ENCODE assay signal across 8 cellular contexts in the genomic region with DNA sequence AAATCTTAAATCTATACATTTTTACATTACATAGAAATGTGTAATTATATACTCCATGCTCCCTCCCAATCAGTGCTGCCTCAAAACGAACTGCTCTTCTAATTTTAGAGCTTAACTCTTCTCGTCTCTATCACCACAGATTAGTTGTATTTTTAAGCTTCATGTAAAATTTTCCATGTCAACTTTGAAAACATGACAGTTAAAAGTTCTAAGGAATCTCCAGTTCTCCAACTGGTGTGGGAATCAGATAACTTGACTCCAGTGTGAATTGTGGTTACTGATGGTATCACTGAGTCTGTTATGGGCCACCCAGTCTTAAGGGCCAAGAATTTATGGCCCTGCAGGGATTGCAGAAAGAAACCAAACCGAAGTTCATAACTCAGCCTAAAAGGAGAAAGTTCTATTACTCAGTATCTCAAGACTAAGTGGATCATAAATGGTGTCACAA. TPM values are rescaled to one million over a fixed set of nuclear protein-coding genes. Genes with fewer than 3 reads are reported as not detected.
DNase-seq lines count a peak whose midpoint lies in the region; ATAC-seq and TF ChIP-seq lines count a peak whose summit lies in the region.

No MANE protein-coding gene starts in this region.

- H3K27ac Mint-ChIP-seq in activated naive CD8-positive, alpha-beta T cell treated with anti-CD3 and anti-CD28 coated beads, Interleukin-2, amount 10 ng/mL, durations not matched to agents 7 days and 5 days, result peak overlapping the region; percentile 100

- H3K4me2 ChIP-seq in mesendoderm (ENCODE audit: low read length), result no peak overlapping the region

- H3K27ac ChIP-seq in heart right ventricle (peak overlapping the region in 9 of 10 donors; percentile 95 to 99 (median 99)), mesendoderm (ENCODE audit: low read depth, low read length) (no peak overlapping the region), urinary bladder (ENCODE audit: low read depth) (peak overlapping the region; percentile 39)

- H3K4me1 Mint-ChIP-seq in activated naive CD8-positive, alpha-beta T cell treated with anti-CD3 and anti-CD28 coated beads, Interleukin-2, amount 10 ng/mL, durations not matched to agents 7 days and 5 days, result peaks cover 47% of the 10 kb centered on the region

- H4K5ac ChIP-seq in mesendoderm (ENCODE audit: low read length), result no peak overlapping the region

- no peak for ATAC-seq in heart right ventricle
- ATAC-seq in left ventricle myocardium superior, result no peak
- ATAC-seq in activated naive CD8-positive, alpha-beta T cell treated with anti-CD3 and anti-CD28 coated beads, Interleukin-2, amount 10 ng/mL, durations not matched to agents 7 days and 5 days (ENCODE audit: low read depth), result no peak
- ATAC-seq in GM21367 (IDR thresholded peaks at IDR 0.05; ENCODE audit: unreplicated experiment), result no peak
- no peak for ATAC-seq in HG03457 (IDR thresholded peaks at IDR 0.05; ENCODE audit: unreplicated experiment)

- intact Hi-C loops in heart right ventricle (cut with DNase I) (loop anchor here in 7 of 10 donors (2.0 to 10.0 kb wide), 11 partner anchors 32 to 355 kb away; partner anchors contain the start of gene KMT2E (in 1 of the 7)), left ventricle myocardium superior (cut with micrococcal nuclease) (no loop called here)

- POLR2A ChIA-PET in activated naive CD8-positive, alpha-beta T cell treated with anti-CD3 and anti-CD28 coated beads, Interleukin-2, amount 10 ng/mL, durations not matched to agents 7 days and 5 days (lab: Charles Lee), result interaction anchor here (0.5 to 5.5 kb wide), 7 partner anchors 24 to 369 kb away, joined by 3 to 213 read pairs (median 9); partner anchors contain the start of gene KMT2E

- H3K9me3 Mint-ChIP-seq in activated naive CD8-positive, alpha-beta T cell treated with anti-CD3 and anti-CD28 coated beads, Interleukin-2, amount 10 ng/mL, durations not matched to agents 7 days and 5 days, result no peaks in the 10 kb centered on the region

- no peak overlapping the region for H2BK15ac ChIP-seq in mesendoderm (replicated peaks; ENCODE audit: low read depth)

- H3K27me3 Mint-ChIP-seq in activated naive CD8-positive, alpha-beta T cell treated with anti-CD3 and anti-CD28 coated beads, Interleukin-2, amount 10 ng/mL, durations not matched to agents 7 days and 5 days, result no peaks in the 10 kb centered on the region

- WGBS in heart right ventricle, 2 donors, result 19% methylated on average over 3 of the region's 3 CpGs
- WGBS in mesendoderm (ENCODE audit: extremely low coverage, insufficient coverage, low lambda C conversion rate), result no CpG with 5 or more reads among the region's 3 CpGs
- WGBS in urinary bladder, result 15% methylated on average over 3 of the region's 3 CpGs

- H3K27me3 ChIP-seq in heart right ventricle (no peaks in the 10 kb centered on the region), mesendoderm (ENCODE audit: insufficient read depth, low read length, poor library complexity) (no peaks in the 10 kb centered on the region)

- H3K23ac ChIP-seq in mesendoderm (ENCODE audit: low read length), result no peak overlapping the region

- H3K4me1 ChIP-seq in heart right ventricle (peaks cover 12 to 93% (median 64%) of the 10 kb centered on the region in 9 donors), mesendoderm (ENCODE audit: control insufficient read depth, low read depth, low read length) (peaks cover 15% of the 10 kb centered on the region), urinary bladder (ENCODE audit: insufficient read depth) (peaks cover 1% of the 10 kb centered on the region)

- H3K4ac ChIP-seq in mesendoderm (ENCODE audit: low read depth, low read length), result no peak overlapping the region

- H3K4me3 ChIP-seq in heart right ventricle, result peak overlapping the region in 3 of 10 donors; percentile 57 to 70 (median 61)
- no peak overlapping the region for H3K4me3 ChIP-seq in mesendoderm (ENCODE audit: low read length)
- no peak overlapping the region for H3K4me3 ChIP-seq in urinary bladder (ENCODE audit: low read depth, low read length)

- peaks cover 5% of the 10 kb centered on the region for H3K36me3 Mint-ChIP-seq in activated naive CD8-positive, alpha-beta T cell treated with anti-CD3 and anti-CD28 coated beads, Interleukin-2, amount 10 ng/mL, durations not matched to agents 7 days and 5 days

- no peak overlapping the region for H2BK5ac ChIP-seq in mesendoderm (ENCODE audit: low read length)

- no peak overlapping the region for H3K56ac ChIP-seq in mesendoderm (ENCODE audit: low read length)

- DNase-seq in heart right ventricle, result no peak
- no peak for DNase-seq in left ventricle myocardium superior
- DNase-seq in activated naive CD8-positive, alpha-beta T cell treated with anti-CD3 and anti-CD28 coated beads, Interleukin-2, amount 10 ng/mL, durations not matched to agents 7 days and 5 days, result no peak
- DNase-seq in mesendoderm, result peak; percentile 66
- DNase-seq in NCI-H187 treated with DMSO at 0.1 percent for 48 hours (lab: John Stamatoyannopoulos, UW), result no peak

- no peak overlapping the region for H2AK5ac ChIP-seq in mesendoderm (ENCODE audit: low read length)

- no peaks in the 10 kb centered on the region for H3K9me3 ChIP-seq in heart right ventricle

- peaks cover 7% of the 10 kb centered on the region for H3K79me1 ChIP-seq in mesendoderm (ENCODE audit: low read length)

- H3K18ac ChIP-seq in mesendoderm (ENCODE audit: low read length), result no peak overlapping the region

- H3K4me3 Mint-ChIP-seq in activated naive CD8-positive, alpha-beta T cell treated with anti-CD3 and anti-CD28 coated beads, Interleukin-2, amount 10 ng/mL, durations not matched to agents 7 days and 5 days, result peak overlapping the region; percentile 100

- no peak overlapping the region for H2BK120ac ChIP-seq in mesendoderm (ENCODE audit: low read depth, low read length)

- H3K36me3 ChIP-seq in heart right ventricle, result peaks cover 0 to 16% (median 0%) of the 10 kb centered on the region in 9 donors
- no peaks in the 10 kb centered on the region for H3K36me3 ChIP-seq in mesendoderm (ENCODE audit: control insufficient read depth, insufficient read depth, low read length)
- no peaks in the 10 kb centered on the region for H3K36me3 ChIP-seq in urinary bladder (ENCODE audit: insufficient read depth)

- peaks cover 21% of the 10 kb centered on the region for H3K79me2 ChIP-seq in mesendoderm (ENCODE audit: control insufficient read depth, insufficient read depth, low read length)

- no peak overlapping the region for H3K9ac ChIP-seq in mesendoderm (ENCODE audit: low read length)

- H4K8ac ChIP-seq in mesendoderm (ENCODE audit: low read depth, low read length), result no peak overlapping the region

- no peak for TF ChIP-seq CTCF in heart right ventricle (IDR thresholded peaks at IDR 0.05)

RNA-seq across cellular contexts. Expression of gene KMT2E, which starts 31.7 kb away (rescaled TPM):
- total RNA-seq in heart right ventricle, result 10 to 100 TPM; 41.1 to 53.3 (median 47.5) TPM
- 10 to 100 TPM in 1 of 2 donors, 1 to 10 TPM in 1; 9.4 to 25.2 TPM for polyA plus RNA-seq in heart right ventricle
- total RNA-seq in left ventricle myocardium superior, result 35.9 TPM
- total RNA-seq in activated naive CD8-positive, alpha-beta T cell treated with anti-CD3 and anti-CD28 coated beads, Interleukin-2, amount 10 ng/mL, durations not matched to agents 7 days and 5 days, result 100 to 1,000 TPM; 141 to 145 TPM
- polyA plus RNA-seq in mesendoderm (2013, experiment 1 of 2), result 21.7 TPM
- 21.7 TPM for polyA plus RNA-seq in mesendoderm (2013, experiment 2 of 2)
- total RNA-seq in urinary bladder, result 198 TPM
- 43.1 TPM for polyA plus RNA-seq in urinary bladder
